8 cellular contexts compared by ENCODE assay signal in genomic region chr6:24718449-24719124, GRCh38. TPM values are rescaled to one million over a fixed set of nuclear protein-coding genes. Genes with fewer than 3 reads are reported as not detected.
A peak's percentile ranks its signal among the peaks of the same experiment; 100 is the strongest.
DNase-seq lines count a peak whose midpoint lies in the region; ATAC-seq and TF ChIP-seq lines count a peak whose summit lies in the region.

No MANE protein-coding gene starts in this region.

- H3K27ac Mint-ChIP-seq in T-helper 2 cell treated with Interferon-gamma antibody and Interleukin-4, amounts not matched to agents 5 μg/mL and 100 μg/mL, for 36 hours = peak overlapping the region; percentile 100

- CTCF ChIA-PET in HCT116 (lab: Charles Lee) = no interaction called here

- peak overlapping the region; percentile 92 to 96 for H3K4me3 ChIP-seq in HCT116 (replicated peaks in 1 of 2; ENCODE audit: low read depth in 1 of 2, low read length in 2 of 2)
- peak overlapping the region; percentile 93 for H3K4me3 ChIP-seq in fibroblast of villous mesenchyme (ENCODE audit: low read depth, low read length)
- peak overlapping the region; percentile 83 to 97 (median 91) for H3K4me3 ChIP-seq in skeletal muscle tissue (ENCODE audit: low read length in 3 of 3)

- H2AFZ ChIP-seq in HCT116 (ENCODE audit: low read depth, low read length, poor library complexity, severe bottlenecking) = no peak overlapping the region

- peak; percentile 30 for TF ChIP-seq POLR2A in HCT116 (IDR thresholded peaks at IDR 0.05; ENCODE audit: borderline replicate concordance, extremely low read depth, insufficient read depth, insufficient read length)

- H3K4me1 Mint-ChIP-seq in T-helper 2 cell treated with Interferon-gamma antibody and Interleukin-4, amounts not matched to agents 5 μg/mL and 100 μg/mL, for 36 hours (ENCODE audit: low read depth) = peaks cover 43% of the 10 kb centered on the region

- no peaks in the 10 kb centered on the region for H3K9me3 Mint-ChIP-seq in T-helper 2 cell treated with Interferon-gamma antibody and Interleukin-4, amounts not matched to agents 5 μg/mL and 100 μg/mL, for 36 hours

- ATAC-seq in HCT116 = no peak

- BruUV-seq in HCT116 (replicated peaks; lab: Mats Ljungman, UMichigan) = no TSS peak

- POLR2A ChIA-PET in HCT116 (lab: Charles Lee) = interaction anchor here (1.6 kb wide), 1 partner anchor 56 kb away, joined by 4 read pairs; the partner anchor contains the start of gene GMNN

- H3K4me1 ChIP-seq in HCT116 (ENCODE audit: control insufficient read depth in 1 of 2, insufficient read depth in 2 of 2, low read length in 2 of 2) = peaks cover 16 to 30% of the 10 kb centered on the region in 2 experiments; a peak in 3 of 4 replicates
- peaks cover 22 to 43% (median 26%) of the 10 kb centered on the region in 3 donors for H3K4me1 ChIP-seq in skeletal muscle tissue (ENCODE audit: control insufficient read depth in 3 of 3, insufficient read depth in 3 of 3, low read length in 3 of 3)

- no peaks in the 10 kb centered on the region for H3K27me3 Mint-ChIP-seq in T-helper 2 cell treated with Interferon-gamma antibody and Interleukin-4, amounts not matched to agents 5 μg/mL and 100 μg/mL, for 36 hours (ENCODE audit: low read depth)

- DNase-seq in HCT116 (ENCODE audit: low read depth, low spot score) = no peak
- DNase-seq in T-helper 2 cell treated with Interferon-gamma antibody and Interleukin-4, amounts not matched to agents 5 μg/mL and 100 μg/mL, for 36 hours (ENCODE audit: low spot score) = no peak
- peak; percentile 12 for DNase-seq in fibroblast of villous mesenchyme (ENCODE audit: low read depth)
- DNase-seq in cerebellum (ENCODE audit: low spot score) = no peak
- no peak for DNase-seq in stimulated activated CD8-positive, alpha-beta memory T cell treated with anti-CD3 and anti-CD28 coated beads, Interleukin-4, amount 100 ng/mL, for 48 hours
- DNase-seq in hepatic stellate cell (ENCODE audit: low spot score) = no peak
- no peak for DNase-seq in NOMO-1 (lab: John Stamatoyannopoulos, UW; ENCODE audit: unreplicated experiment in 2 of 2)

- peaks cover 59% of the 10 kb centered on the region for H3K36me3 Mint-ChIP-seq in T-helper 2 cell treated with Interferon-gamma antibody and Interleukin-4, amounts not matched to agents 5 μg/mL and 100 μg/mL, for 36 hours (ENCODE audit: low read depth)

- peak overlapping the region; percentile 90 for H3K4me2 ChIP-seq in HCT116 (ENCODE audit: low read length)

- H3K9me3 ChIP-seq in HCT116 (ENCODE audit: control insufficient read depth in 1 of 2, insufficient read depth in 1 of 2, low read depth in 1 of 2, low read length in 2 of 2) = no peaks in the 10 kb centered on the region
- H3K9me3 ChIP-seq in skeletal muscle tissue (ENCODE audit: control insufficient read depth in 3 of 3, low read length in 3 of 3) = no peaks in the 10 kb centered on the region

- H4K20me1 ChIP-seq in HCT116 (ENCODE audit: insufficient read depth) = peaks cover 23% of the 10 kb centered on the region

- H3K27ac ChIP-seq in HCT116 (ENCODE audit: low read depth, low read length) = peak overlapping the region; percentile 95; the same call in 1 of the 2 replicates
- H3K27ac ChIP-seq in skeletal muscle tissue (ENCODE audit: low read depth, low read length) = peak overlapping the region; percentile 100

- H3K4me3 Mint-ChIP-seq in T-helper 2 cell treated with Interferon-gamma antibody and Interleukin-4, amounts not matched to agents 5 μg/mL and 100 μg/mL, for 36 hours = peak overlapping the region; percentile 100

- peak overlapping the region; percentile 99 for H3K9ac ChIP-seq in HCT116 (ENCODE audit: low read length)
- peak overlapping the region; percentile 99 to 100 (median 100) for H3K9ac ChIP-seq in skeletal muscle tissue (ENCODE audit: low read depth in 1 of 3, low read length in 3 of 3)

- peaks cover 69% of the 10 kb centered on the region for H3K79me2 ChIP-seq in HCT116 (ENCODE audit: insufficient read depth, low read length)

- RAD21 ChIA-PET in HCT116 (lab: Charles Lee; ENCODE audit: low non-redundant PET in 1 of 2, low total read pairs in 2 of 2, uncharacterized antibody in 2 of 2, unreplicated experiment in 2 of 2) = no interaction called here

- TF ChIP-seq RAD21 in HCT116 (IDR thresholded peaks at IDR 0.05; ENCODE audit: low read depth) = no peak

- H3K36me3 ChIP-seq in HCT116 (ENCODE audit: control insufficient read depth in 1 of 2, insufficient read depth in 2 of 2, low read length in 2 of 2) (peaks cover 33 to 44% of the 10 kb centered on the region in 2 experiments), skeletal muscle tissue (ENCODE audit: control insufficient read depth in 3 of 3, insufficient read depth in 3 of 3, low read length in 3 of 3) (peaks cover 12 to 23% (median 20%) of the 10 kb centered on the region in 3 donors)

- H3K27me3 ChIP-seq in HCT116 (ENCODE audit: insufficient read depth, low read length) (no peaks in the 10 kb centered on the region), skeletal muscle tissue (ENCODE audit: control insufficient read depth in 3 of 3, insufficient read depth in 3 of 3, low read length in 3 of 3) (no peaks in the 10 kb centered on the region)

- intact Hi-C loops in HCT116 (cut with micrococcal nuclease) = loop anchor here (10.0 kb wide), 1 partner anchor 356 kb away; no protein-coding TSS in a partner anchor

- TF ChIP-seq CTCF in HCT116 (IDR thresholded peaks at IDR 0.05 in 2 of 3, conservative IDR thresholded peaks at IDR 0.05 in 1 of 3; ENCODE audit: borderline replicate concordance in 1 of 3, insufficient read depth in 1 of 3, low read depth in 2 of 3, low read length in 2 of 3) (no peak), fibroblast of villous mesenchyme (IDR thresholded peaks at IDR 0.05; ENCODE audit: insufficient read depth, low read depth, low read length) (no peak)

- no peaks in the 10 kb centered on the region for H3K9me2 ChIP-seq in HCT116 (ENCODE audit: insufficient read depth)

TF ChIP-seq in HCT116, 20 proteins besides CTCF, POLR2A, EP300 and RAD21 (continues in another document):
- no peak for TF ChIP-seq ZBTB33 (IDR thresholded peaks at IDR 0.05; ENCODE audit: extremely low read depth, insufficient replicate concordance, low read length)
- TF ChIP-seq TCF7L2 (IDR thresholded peaks at IDR 0.05; ENCODE audit: borderline replicate concordance, extremely low read depth, insufficient read depth, insufficient read length) = no peak
- TF ChIP-seq REST (IDR thresholded peaks at IDR 0.05; ENCODE audit: low read depth) = no peak
- no peak for TF ChIP-seq ZNF274 (IDR thresholded peaks at IDR 0.05; ENCODE audit: low read depth, low read length)
- TF ChIP-seq ATF3 (IDR thresholded peaks at IDR 0.05) = no peak

RNA-seq across cellular contexts. Expression of gene C6orf62, which starts 0.4 kb away (rescaled TPM):
- total RNA-seq in HCT116 (2021; ENCODE audit: unreplicated experiment) (103 TPM), fibroblast of villous mesenchyme (148 and 187 TPM in 2 replicates), skeletal muscle tissue (41.2 TPM), cerebellum (85.3 TPM)
- 42.4 and 56.8 TPM in 2 replicates for polyA plus RNA-seq in HCT116 (2012)

RNA-seq across cellular contexts. Expression of gene ACOT13, which starts 51.7 kb away (rescaled TPM):
- total RNA-seq in HCT116 (2021; ENCODE audit: unreplicated experiment) (33.5 TPM), fibroblast of villous mesenchyme (5.2 and 6.8 TPM in 2 replicates), skeletal muscle tissue (4.7 TPM), cerebellum (6.4 TPM)
- 15.6 and 20.5 TPM in 2 replicates for polyA plus RNA-seq in HCT116 (2012)

RNA-seq across cellular contexts. Expression of gene TDP2, which starts 51.9 kb away (rescaled TPM):
- 30.2 TPM for total RNA-seq in HCT116 (2021; ENCODE audit: unreplicated experiment)
- 15.0 and 17.1 TPM in 2 replicates for polyA plus RNA-seq in HCT116 (2012)
- total RNA-seq in fibroblast of villous mesenchyme = 13.2 and 22.9 TPM in 2 replicates
- total RNA-seq in skeletal muscle tissue = 11.5 TPM
- total RNA-seq in cerebellum = 22.1 TPM

RNA-seq across cellular contexts. Expression of gene GMNN, which starts 56.1 kb away (rescaled TPM):
- 54.9 TPM for total RNA-seq in HCT116 (2021; ENCODE audit: unreplicated experiment)
- polyA plus RNA-seq in HCT116 (2012) = 21.5 and 27.0 TPM in 2 replicates
- total RNA-seq in fibroblast of villous mesenchyme = 23.5 and 24.2 TPM in 2 replicates
- 5.2 TPM for total RNA-seq in skeletal muscle tissue
- total RNA-seq in cerebellum = 14.6 TPM
